14 cellular contexts compared by ENCODE assay signal in the genomic region with DNA sequence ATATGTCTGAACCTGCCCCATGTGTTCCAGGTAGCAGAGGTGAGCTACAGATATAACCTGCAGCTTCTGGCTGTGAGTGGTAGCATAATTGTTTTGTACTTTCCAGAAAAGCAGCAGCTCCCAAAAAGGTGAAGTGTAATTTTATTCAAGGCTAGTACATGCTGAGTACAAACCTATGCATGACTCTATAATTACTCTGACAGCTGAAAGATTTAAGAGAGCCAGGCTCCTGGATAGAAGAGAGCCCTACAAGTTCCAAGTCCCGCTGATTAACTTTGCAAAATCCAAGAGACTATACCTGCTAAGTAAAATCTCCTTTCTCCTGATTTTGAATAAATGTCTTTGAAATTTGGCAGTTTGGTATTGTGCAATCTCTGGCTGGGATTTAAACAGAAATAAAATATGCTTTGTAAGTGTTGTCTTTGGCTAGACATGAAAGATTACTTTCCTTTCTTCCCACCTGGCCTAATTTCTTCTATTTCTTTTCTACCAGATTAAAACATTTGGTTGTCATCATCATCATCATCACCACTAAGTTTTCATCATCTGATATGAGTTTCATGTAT.
"Had no signal": no experiment of that assay in that cellular context is flagged by ENCODE, and none has a peak within 500 bp of the region (broad histone marks: within the 10 kb centered on the region; RNA-seq: fewer than 3 reads in every experiment).

No MANE protein-coding gene starts in this region.

- FAIRE-seq: TTC549 had no signal

- ATAC-seq: body of pancreas; stimulated activated naive CD8-positive, alpha-beta T cell treated with anti-CD3 and anti-CD28 coated beads, Interleukin-15, amount 100 ng/mL, for 72 hours had no signal

- H3K36me3 ChIP-seq: uterus had no signal

- H3K4me3 ChIP-seq: body of pancreas, testis, uterus had no signal

- DNase-seq: activated B cell treated with CpG ODN at 0.5 μM for 24 hours; activated CD4-positive, alpha-beta T cell treated with anti-CD3 and anti-CD28 coated beads, Interleukin-2, amount 10 ng/mL, durations not matched to agents 7 days and 5 days; activated CD8-positive, alpha-beta memory T cell treated with anti-CD3 and anti-CD28 coated beads for 24 hours; activated naive CD4-positive, alpha-beta T cell treated with anti-CD3 and anti-CD28 coated beads, Interleukin-2, amount 50 U/mL, for 16 hours; body of pancreas; cerebellar nuclear complex; glutamatergic neuron; immature natural killer cell; mesenchymal stem cell; stimulated activated CD4-positive, alpha-beta T cell treated with anti-CD3 and anti-CD28 coated beads, Interleukin-4, amount 100 ng/mL, for 24 hours; stimulated activated naive CD8-positive, alpha-beta T cell treated with anti-CD3 and anti-CD28 coated beads, Interleukin-15, amount 100 ng/mL, for 72 hours; testis; uterus had no signal

- H3K4me1 ChIP-seq: body of pancreas, testis, uterus had no signal

- H3K27ac ChIP-seq: body of pancreas, testis, uterus had no signal

- H3K27me3 ChIP-seq: body of pancreas, testis, uterus had no signal

- H3K9me3 ChIP-seq: body of pancreas, testis, uterus had no signal
